In genomic region chr2:168797286-168797655, GRCh38 we compare ENCODE assay signal across 17 cellular contexts. TPM values are rescaled to one million over a fixed set of nuclear protein-coding genes. Genes with fewer than 3 reads are reported as not detected.
A peak's percentile ranks its signal among the peaks of the same experiment; 100 is the strongest.
DNase-seq lines count a peak whose midpoint lies in the region; ATAC-seq and TF ChIP-seq lines count a peak whose summit lies in the region.
"Had no signal": no experiment of that assay in that cellular context is flagged by ENCODE, and none has a peak within 500 bp of the region (broad histone marks: within the 10 kb centered on the region; RNA-seq: fewer than 3 reads in every experiment).

No MANE protein-coding gene starts in this region.

- H3K27ac ChIP-seq in heart left ventricle (peak overlapping the region in 7 of 12 donors; percentile 10 to 85 (median 54)), VCaP (peak overlapping the region; percentile 48; the same call in 1 of the 2 replicates), transverse colon (peak overlapping the region; percentile 15 to 64 (median 46))
- H3K27ac ChIP-seq: 22Rv1 had no signal

- intact Hi-C loops in heart left ventricle (cut with DNase I) (no loop called here), Right ventricle myocardium superior (cut with DNase I) (no loop called here), left colon (cut with DNase I, micrococcal nuclease) (no loop called here), transverse colon (cut with DNase I; ENCODE audit: low total_unique reads) (no loop called here)

- H3K9me3 ChIP-seq in heart left ventricle: no peaks in the 10 kb centered on the region
- no peaks in the 10 kb centered on the region for H3K9me3 ChIP-seq in transverse colon

- H3K27me3 ChIP-seq in heart left ventricle: no peaks in the 10 kb centered on the region
- H3K27me3 ChIP-seq in transverse colon: no peaks in the 10 kb centered on the region

- H3K36me3 ChIP-seq in heart left ventricle (no peaks in the 10 kb centered on the region), transverse colon (no peaks in the 10 kb centered on the region)

- no peak for TF ChIP-seq CTCF in heart left ventricle (IDR thresholded peaks at IDR 0.05)
- TF ChIP-seq CTCF in VCaP (conservative IDR thresholded peaks at IDR 0.05): no peak
- no peak for TF ChIP-seq CTCF in transverse colon (IDR thresholded peaks at IDR 0.05)

- in situ Hi-C loops in transverse colon (cut with MboI; ENCODE audit: low pct_ligation_motif_present in 1 of 4, low pct_unique_long_range_greater_than_20kb in 1 of 4, low sequenced_read_pairs in 3 of 4): no loop called here

- DNase-seq in heart left ventricle (no peak), Right ventricle myocardium superior (no peak), left colon (no peak), transverse colon (no peak), hepatic stellate cell (ENCODE audit: low spot score) (no peak), COLO668 (lab: John Stamatoyannopoulos, UW; ENCODE audit: unreplicated experiment) (no peak), NCI-H69 (lab: John Stamatoyannopoulos, UW) (no peak)
- DNase-seq: CD4-positive, alpha-beta T cell; COR-L47; DMS153; EL; H7 had no signal

- TF ChIP-seq EP300 in transverse colon (IDR thresholded peaks at IDR 0.05; ENCODE audit: low read depth): no peak

- H3K4me1 ChIP-seq in heart left ventricle (peaks cover 4 to 48% (median 28%) of the 10 kb centered on the region in 12 donors), transverse colon (peaks cover 5 to 31% (median 14%) of the 10 kb centered on the region in 4 donors)

- ATAC-seq in heart left ventricle (no peak), Right ventricle myocardium superior (ENCODE audit: poor library complexity) (no peak), left colon (peak; percentile 70)
- ATAC-seq: GM23338 had no signal

- H3K4me3 ChIP-seq in heart left ventricle (no peak overlapping the region), transverse colon (no peak overlapping the region)
- H3K4me3 ChIP-seq: GM23338 had no signal

- TF ChIP-seq POLR2A in heart left ventricle (IDR thresholded peaks at IDR 0.05) (no peak), transverse colon (IDR thresholded peaks at IDR 0.05) (no peak)

RNA-seq across cellular contexts. Expression of gene NOSTRIN, which starts 5.2 kb away (rescaled TPM):
- total RNA-seq in heart left ventricle (10 to 100 TPM in 5 of 9 donors, 1 to 10 TPM in 4; 8.2 to 19.1 (median 10.1) TPM), Right ventricle myocardium superior (14.0 TPM), left colon (10 to 100 TPM; 52.7 to 55.6 TPM), transverse colon (10 to 100 TPM; 40.0 to 91.6 (median 47.9) TPM)
- polyA plus RNA-seq in heart left ventricle: 10 to 100 TPM in 1 of 2 donors, 1 to 10 TPM in 1; 8.6 to 18.4 TPM
- total RNA-seq: A673, GM23338, H7 had no signal
- polyA plus RNA-seq: BJ had no signal
